1 cellular context compared by ENCODE assay signal in the genomic region with DNA sequence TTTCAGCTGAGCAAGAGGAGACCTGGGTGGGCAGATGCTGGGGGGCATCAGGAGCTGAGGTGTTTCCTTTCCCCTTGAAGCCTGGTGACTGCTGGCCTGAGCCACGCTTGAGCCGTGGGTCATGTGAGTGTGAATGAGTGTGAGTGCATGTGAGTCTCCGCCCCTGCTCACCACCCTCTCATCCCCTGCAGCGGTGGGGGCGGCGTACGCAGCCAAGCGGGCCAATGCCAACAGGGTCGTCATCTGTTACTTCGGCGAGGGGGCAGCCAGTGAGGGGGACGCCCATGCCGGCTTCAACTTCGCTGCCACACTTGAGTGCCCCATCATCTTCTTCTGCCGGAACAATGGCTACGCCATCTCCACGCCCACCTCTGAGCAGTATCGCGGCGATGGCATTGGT.
TF ChIP-seq lines count a peak whose summit lies in the region.

No MANE protein-coding gene starts in this region.

TF ChIP-seq in SK-N-SH treated with all-trans-retinoic acid at 6 μM for 48 hours, 23 proteins besides CTCF, POLR2A, EP300 and RAD21 (continued from another document):
- TF ChIP-seq, protein P1, sequence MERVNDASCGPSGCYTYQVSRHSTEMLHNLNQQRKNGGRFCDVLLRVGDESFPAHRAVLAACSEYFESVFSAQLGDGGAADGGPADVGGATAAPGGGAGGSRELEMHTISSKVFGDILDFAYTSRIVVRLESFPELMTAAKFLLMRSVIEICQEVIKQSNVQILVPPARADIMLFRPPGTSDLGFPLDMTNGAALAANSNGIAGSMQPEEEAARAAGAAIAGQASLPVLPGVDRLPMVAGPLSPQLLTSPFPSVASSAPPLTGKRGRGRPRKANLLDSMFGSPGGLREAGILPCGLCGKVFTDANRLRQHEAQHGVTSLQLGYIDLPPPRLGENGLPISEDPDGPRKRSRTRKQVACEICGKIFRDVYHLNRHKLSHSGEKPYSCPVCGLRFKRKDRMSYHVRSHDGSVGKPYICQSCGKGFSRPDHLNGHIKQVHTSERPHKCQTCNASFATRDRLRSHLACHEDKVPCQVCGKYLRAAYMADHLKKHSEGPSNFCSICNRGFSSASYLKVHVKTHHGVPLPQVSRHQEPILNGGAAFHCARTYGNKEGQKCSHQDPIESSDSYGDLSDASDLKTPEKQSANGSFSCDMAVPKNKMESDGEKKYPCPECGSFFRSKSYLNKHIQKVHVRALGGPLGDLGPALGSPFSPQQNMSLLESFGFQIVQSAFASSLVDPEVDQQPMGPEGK (CRISPR knock-in tag; IDR thresholded peaks at IDR 0.05; ENCODE audit: borderline replicate concordance): no peak
- TF ChIP-seq ZNF8 (CRISPR knock-in tag; IDR thresholded peaks at IDR 0.05) (no peak), ZFP3 (CRISPR knock-in tag; IDR thresholded peaks at IDR 0.05) (no peak), SNAI2 (CRISPR knock-in tag; IDR thresholded peaks at IDR 0.05) (no peak), RARB (CRISPR knock-in tag; IDR thresholded peaks at IDR 0.05) (no peak), ISL1 (CRISPR knock-in tag; IDR thresholded peaks at IDR 0.05) (no peak), TOX (CRISPR knock-in tag; IDR thresholded peaks at IDR 0.05; ENCODE audit: borderline replicate concordance) (no peak), ZNF565 (CRISPR knock-in tag; conservative IDR thresholded peaks at IDR 0.05; ENCODE audit: low read depth) (no peak), ZFP30 (CRISPR knock-in tag; IDR thresholded peaks at IDR 0.05) (no peak), PPARA (CRISPR knock-in tag; IDR thresholded peaks at IDR 0.05; ENCODE audit: borderline replicate concordance) (no peak), ZNF70 (CRISPR knock-in tag; IDR thresholded peaks at IDR 0.05) (no peak), ESRRG (CRISPR knock-in tag; IDR thresholded peaks at IDR 0.05) (no peak)
- TF ChIP-seq, protein P2, sequence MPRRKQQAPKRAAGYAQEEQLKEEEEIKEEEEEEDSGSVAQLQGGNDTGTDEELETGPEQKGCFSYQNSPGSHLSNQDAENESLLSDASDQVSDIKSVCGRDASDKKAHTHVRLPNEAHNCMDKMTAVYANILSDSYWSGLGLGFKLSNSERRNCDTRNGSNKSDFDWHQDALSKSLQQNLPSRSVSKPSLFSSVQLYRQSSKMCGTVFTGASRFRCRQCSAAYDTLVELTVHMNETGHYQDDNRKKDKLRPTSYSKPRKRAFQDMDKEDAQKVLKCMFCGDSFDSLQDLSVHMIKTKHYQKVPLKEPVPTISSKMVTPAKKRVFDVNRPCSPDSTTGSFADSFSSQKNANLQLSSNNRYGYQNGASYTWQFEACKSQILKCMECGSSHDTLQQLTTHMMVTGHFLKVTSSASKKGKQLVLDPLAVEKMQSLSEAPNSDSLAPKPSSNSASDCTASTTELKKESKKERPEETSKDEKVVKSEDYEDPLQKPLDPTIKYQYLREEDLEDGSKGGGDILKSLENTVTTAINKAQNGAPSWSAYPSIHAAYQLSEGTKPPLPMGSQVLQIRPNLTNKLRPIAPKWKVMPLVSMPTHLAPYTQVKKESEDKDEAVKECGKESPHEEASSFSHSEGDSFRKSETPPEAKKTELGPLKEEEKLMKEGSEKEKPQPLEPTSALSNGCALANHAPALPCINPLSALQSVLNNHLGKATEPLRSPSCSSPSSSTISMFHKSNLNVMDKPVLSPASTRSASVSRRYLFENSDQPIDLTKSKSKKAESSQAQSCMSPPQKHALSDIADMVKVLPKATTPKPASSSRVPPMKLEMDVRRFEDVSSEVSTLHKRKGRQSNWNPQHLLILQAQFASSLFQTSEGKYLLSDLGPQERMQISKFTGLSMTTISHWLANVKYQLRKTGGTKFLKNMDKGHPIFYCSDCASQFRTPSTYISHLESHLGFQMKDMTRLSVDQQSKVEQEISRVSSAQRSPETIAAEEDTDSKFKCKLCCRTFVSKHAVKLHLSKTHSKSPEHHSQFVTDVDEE (CRISPR knock-in tag; IDR thresholded peaks at IDR 0.05): no peak
- TF ChIP-seq, protein P3, sequence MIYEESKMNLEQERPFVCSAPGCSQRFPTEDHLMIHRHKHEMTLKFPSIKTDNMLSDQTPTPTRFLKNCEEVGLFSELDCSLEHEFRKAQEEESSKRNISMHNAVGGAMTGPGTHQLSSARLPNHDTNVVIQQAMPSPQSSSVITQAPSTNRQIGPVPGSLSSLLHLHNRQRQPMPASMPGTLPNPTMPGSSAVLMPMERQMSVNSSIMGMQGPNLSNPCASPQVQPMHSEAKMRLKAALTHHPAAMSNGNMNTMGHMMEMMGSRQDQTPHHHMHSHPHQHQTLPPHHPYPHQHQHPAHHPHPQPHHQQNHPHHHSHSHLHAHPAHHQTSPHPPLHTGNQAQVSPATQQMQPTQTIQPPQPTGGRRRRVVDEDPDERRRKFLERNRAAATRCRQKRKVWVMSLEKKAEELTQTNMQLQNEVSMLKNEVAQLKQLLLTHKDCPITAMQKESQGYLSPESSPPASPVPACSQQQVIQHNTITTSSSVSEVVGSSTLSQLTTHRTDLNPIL (CRISPR knock-in tag; IDR thresholded peaks at IDR 0.05; ENCODE audit: low read depth): no peak
TF ChIP-seq in SK-N-SH treated with all-trans-retinoic acid at 6 μM for 48 hours: peak in this region for 0.
